10 cellular contexts compared by ENCODE assay signal in the genomic region with DNA sequence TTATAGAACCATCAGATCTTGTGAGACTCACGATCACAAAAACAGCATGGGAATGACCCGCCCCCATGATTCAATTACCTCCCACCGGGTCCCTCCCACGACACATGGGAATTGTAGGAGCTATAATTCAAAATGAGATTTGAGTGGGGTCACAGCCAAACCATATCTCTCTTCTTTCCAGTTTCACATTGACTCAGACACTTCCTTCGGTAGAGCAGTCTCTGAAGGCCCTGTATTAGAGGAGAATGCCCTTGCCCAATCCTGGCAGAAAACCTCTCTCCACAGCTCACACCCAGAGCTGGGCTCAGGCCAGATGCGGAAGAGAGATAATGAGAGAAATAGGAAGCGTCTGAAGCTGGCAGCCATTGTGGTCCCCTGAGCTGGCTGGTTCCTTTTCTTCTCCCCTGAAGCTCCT.
A peak's percentile ranks its signal among the peaks of the same experiment; 100 is the strongest.
DNase-seq lines count a peak whose midpoint lies in the region; ATAC-seq, FAIRE-seq and TF ChIP-seq lines count a peak whose summit lies in the region.
"Had no signal": no experiment of that assay in that cellular context is flagged by ENCODE, and none has a peak within 500 bp of the region (broad histone marks: within the 10 kb centered on the region; RNA-seq: fewer than 3 reads in every experiment).

No MANE protein-coding gene starts in this region.

- no peaks in the 10 kb centered on the region for H3K27me3 ChIP-seq in GM12878 (replicated peaks in 1 of 2; ENCODE audit: control insufficient read depth in 2 of 2, insufficient read depth in 2 of 2, low read length in 1 of 2)
- H3K27me3 ChIP-seq: tibial nerve had no signal

- TF ChIP-seq EP300 in GM12878 (IDR thresholded peaks at IDR 0.05; ENCODE audit: borderline replicate concordance in 1 of 2, control insufficient read depth in 1 of 2, low read depth in 2 of 2, low read length in 2 of 2): no peak

- FAIRE-seq in GM12878 (lab: Jason Lieb, UNC): peak; percentile 75

- H3K9ac ChIP-seq in GM12878 (ENCODE audit: control insufficient read depth, insufficient read depth, low read length): no peak overlapping the region

- H3K4me3 ChIP-seq in GM12878: no peak overlapping the region
- H3K4me3 ChIP-seq: tibial nerve had no signal

- CTCF ChIA-PET in GM12878 (lab: Yijun Ruan, JAX): interaction anchor here (0.8 to 6.2 kb wide), 11 partner anchors 11 to 860 kb away, joined by 3 to 39 read pairs (median 4); no protein-coding TSS in a partner anchor
- CTCF ChIA-PET in RWPE1 (lab: Yijun Ruan, JAX): interaction anchor here (1.2 kb wide), 2 partner anchors 181 to 291 kb away, joined by 4 to 5 read pairs; no protein-coding TSS in a partner anchor

- no peak overlapping the region; the same call in 1 of the 2 replicates for H2AFZ ChIP-seq in GM12878 (ENCODE audit: control insufficient read depth, low read depth, low read length)

- in situ Hi-C loops in GM12878 (cut with MboI): no loop called here

- H3K79me2 ChIP-seq in GM12878 (ENCODE audit: control insufficient read depth, insufficient read depth, low read length): no peaks in the 10 kb centered on the region

- intact Hi-C loops in GM12878 (cut with micrococcal nuclease; ENCODE audit: unreplicated experiment): no loop called here

- H3K4me2 ChIP-seq in GM12878 (ENCODE audit: control insufficient read depth, insufficient read depth): peak overlapping the region; percentile 7; the same call in 1 of the 2 replicates

- no peaks in the 10 kb centered on the region for H3K36me3 ChIP-seq in GM12878 (ENCODE audit: control insufficient read depth in 2 of 2, insufficient read depth in 2 of 2, low read length in 1 of 2)
- H3K36me3 ChIP-seq: tibial nerve had no signal

- POLR2A ChIA-PET in GM12878 (lab: Charles Lee): interaction anchor here (0.6 kb wide), 1 partner anchor 213 kb away, joined by 5 read pairs; no protein-coding TSS in a partner anchor
- POLR2A ChIA-PET in RWPE1 (lab: Yijun Ruan, JAX; ENCODE audit: low non-redundant PET): no interaction called here

- DNase-seq in Ammon's horn (ENCODE audit: low spot score): peak; percentile 73
- peak; percentile 15 for DNase-seq in GM19238 (ENCODE audit: insufficient read length, low spot score)
- peak; percentile 71 for DNase-seq in GM12878 (ENCODE audit: low read depth, low spot score)
- no peak for DNase-seq in RWPE1 (ENCODE audit: low spot score)
- no peak for DNase-seq in NCI-H446 treated with DMSO at 0.1 percent for 48 hours (lab: John Stamatoyannopoulos, UW)
- no peak for DNase-seq in NCI-H1417 (lab: John Stamatoyannopoulos, UW)
- no peak for DNase-seq in HCEC 1CT
- DNase-seq: naive B cell had no signal

- RAD21 ChIA-PET in GM12878 (lab: Charles Lee; ENCODE audit: unreplicated experiment): interaction anchor here (1.2 to 5.6 kb wide), 6 partner anchors 11 to 297 kb away, joined by 3 to 32 read pairs (median 4); no protein-coding TSS in a partner anchor

- H3K9me3 ChIP-seq in GM12878 (replicated peaks; ENCODE audit: control insufficient read depth, insufficient read depth, low read length): peaks cover 3% of the 10 kb centered on the region; the same call in 2 of the 3 replicates

- peak; percentile 46 for ATAC-seq in HG03135 (IDR thresholded peaks at IDR 0.05; ENCODE audit: unreplicated experiment)
- ATAC-seq in GM12878: peak; percentile 75

- WGBS in GM12878 (ENCODE audit: insufficient coverage, insufficient replicate concordance, low lambda C conversion rate, missing lambda C conversion rate): 6% methylated on average over 7 of the region's 7 CpGs

- TF ChIP-seq POLR2A in GM12878 (IDR thresholded peaks at IDR 0.05; ENCODE audit: low read depth, low read length): no peak

- BruUV-seq in GM12878 (replicated peaks; lab: Mats Ljungman, UMichigan): no TSS peak

- H3K4me1 ChIP-seq in GM12878 (ENCODE audit: control insufficient read depth, insufficient read depth, low read length): peaks cover 21% of the 10 kb centered on the region
- H3K4me1 ChIP-seq: tibial nerve had no signal

- no peak for TF ChIP-seq CTCF in GM12878 (IDR thresholded peaks at IDR 0.05 in 2 of 3, conservative IDR thresholded peaks at IDR 0.05 in 1 of 3; ENCODE audit: control insufficient read depth in 2 of 3, extremely low read depth in 1 of 3, insufficient read depth in 1 of 3, low read depth in 3 of 3, low read length in 3 of 3)
- no peak for TF ChIP-seq CTCF in RWPE1 (conservative IDR thresholded peaks at IDR 0.05; ENCODE audit: low read depth)

- SMC1A ChIA-PET in GM12878 (lab: Charles Lee; ENCODE audit: uncharacterized antibody, unreplicated experiment): interaction anchor here (0.7 to 1.6 kb wide), 10 partner anchors 12 to 1041 kb away, joined by 3 to 6 read pairs (median 4); no protein-coding TSS in a partner anchor

- H4K20me1 ChIP-seq in GM12878 (ENCODE audit: control insufficient read depth, insufficient read depth): no peaks in the 10 kb centered on the region

- no peak for TF ChIP-seq RAD21 in GM12878 (IDR thresholded peaks at IDR 0.05; ENCODE audit: insufficient read depth, low read depth, low read length)

- H3K27ac ChIP-seq in GM12878 (ENCODE audit: control insufficient read depth, insufficient read depth) (peak overlapping the region; percentile 54), RWPE1 (no peak overlapping the region)
- H3K27ac ChIP-seq: tibial nerve had no signal

TF ChIP-seq in GM12878, 131 proteins besides CTCF, POLR2A, EP300 and RAD21:
- TF ChIP-seq JUNB (IDR thresholded peaks at IDR 0.05): peak; percentile 72
- TF ChIP-seq, protein P1, sequence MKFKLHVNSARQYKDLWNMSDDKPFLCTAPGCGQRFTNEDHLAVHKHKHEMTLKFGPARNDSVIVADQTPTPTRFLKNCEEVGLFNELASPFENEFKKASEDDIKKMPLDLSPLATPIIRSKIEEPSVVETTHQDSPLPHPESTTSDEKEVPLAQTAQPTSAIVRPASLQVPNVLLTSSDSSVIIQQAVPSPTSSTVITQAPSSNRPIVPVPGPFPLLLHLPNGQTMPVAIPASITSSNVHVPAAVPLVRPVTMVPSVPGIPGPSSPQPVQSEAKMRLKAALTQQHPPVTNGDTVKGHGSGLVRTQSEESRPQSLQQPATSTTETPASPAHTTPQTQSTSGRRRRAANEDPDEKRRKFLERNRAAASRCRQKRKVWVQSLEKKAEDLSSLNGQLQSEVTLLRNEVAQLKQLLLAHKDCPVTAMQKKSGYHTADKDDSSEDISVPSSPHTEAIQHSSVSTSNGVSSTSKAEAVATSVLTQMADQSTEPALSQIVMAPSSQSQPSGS (IDR thresholded peaks at IDR 0.05; ENCODE audit: low read length): peak; percentile 64
- peak in 1 of 2 experiments; percentile 31; a peak in 1 of 4 replicates for TF ChIP-seq ETV6 (conservative IDR thresholded peaks at IDR 0.05 in 1 of 2, IDR thresholded peaks at IDR 0.05 in 1 of 2; ENCODE audit: borderline replicate concordance in 1 of 2, low read depth in 1 of 2)
- peak; percentile 57 for TF ChIP-seq IKZF1 (conservative IDR thresholded peaks at IDR 0.05)
- 0 out of 2 replicates have a peak, but pooled peaks have one; percentile 41 for TF ChIP-seq YY1 (IDR thresholded peaks at IDR 0.05; ENCODE audit: low read depth, low read length)
- TF ChIP-seq RUNX3 (IDR thresholded peaks at IDR 0.05; ENCODE audit: low read length): peak; percentile 76
- peak; percentile 64 for TF ChIP-seq MEF2B (IDR thresholded peaks at IDR 0.05; ENCODE audit: partially characterized antibody, poor library complexity, severe bottlenecking)
- 0 out of 2 replicates have a peak, but pooled peaks have one; percentile 26 for TF ChIP-seq DPF2 (IDR thresholded peaks at IDR 0.05)
- TF ChIP-seq EED (IDR thresholded peaks at IDR 0.05; ENCODE audit: low read depth): peak; percentile 60
- TF ChIP-seq EZH2 (IDR thresholded peaks at IDR 0.05; ENCODE audit: borderline replicate concordance, control insufficient read depth, low read depth, low read length): no peak
- TF ChIP-seq, protein P2, sequence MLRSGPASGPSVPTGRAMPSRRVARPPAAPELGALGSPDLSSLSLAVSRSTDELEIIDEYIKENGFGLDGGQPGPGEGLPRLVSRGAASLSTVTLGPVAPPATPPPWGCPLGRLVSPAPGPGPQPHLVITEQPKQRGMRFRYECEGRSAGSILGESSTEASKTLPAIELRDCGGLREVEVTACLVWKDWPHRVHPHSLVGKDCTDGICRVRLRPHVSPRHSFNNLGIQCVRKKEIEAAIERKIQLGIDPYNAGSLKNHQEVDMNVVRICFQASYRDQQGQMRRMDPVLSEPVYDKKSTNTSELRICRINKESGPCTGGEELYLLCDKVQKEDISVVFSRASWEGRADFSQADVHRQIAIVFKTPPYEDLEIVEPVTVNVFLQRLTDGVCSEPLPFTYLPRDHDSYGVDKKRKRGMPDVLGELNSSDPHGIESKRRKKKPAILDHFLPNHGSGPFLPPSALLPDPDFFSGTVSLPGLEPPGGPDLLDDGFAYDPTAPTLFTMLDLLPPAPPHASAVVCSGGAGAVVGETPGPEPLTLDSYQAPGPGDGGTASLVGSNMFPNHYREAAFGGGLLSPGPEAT (IDR thresholded peaks at IDR 0.05; ENCODE audit: low read depth): no peak
- peak; percentile 61 to 62 for TF ChIP-seq IKZF2 (IDR thresholded peaks at IDR 0.05)
- no peak for TF ChIP-seq BHLHE40 (IDR thresholded peaks at IDR 0.05; ENCODE audit: borderline replicate concordance in 1 of 2, low read depth in 2 of 2, low read length in 1 of 2)
- TF ChIP-seq RELA (IDR thresholded peaks at IDR 0.05; ENCODE audit: borderline replicate concordance, partially characterized antibody): no peak
- peak; percentile 43 for TF ChIP-seq NFIC (IDR thresholded peaks at IDR 0.05; ENCODE audit: low read depth, low read length)
- TF ChIP-seq SP1 (IDR thresholded peaks at IDR 0.05; ENCODE audit: low read depth, low read length): no peak
- peak; percentile 77 for TF ChIP-seq IRF4 (IDR thresholded peaks at IDR 0.05; ENCODE audit: low read depth, low read length)
- TF ChIP-seq ZNF217 (IDR thresholded peaks at IDR 0.05): no peak

Comparison
In these comparisons a context has a peak if more than half of its experiments do, and no peak if none do; other contexts are left out.
1. DNase-seq: peak in Ammon's horn (single experiment), GM19238 (single experiment) and GM12878 (single experiment); none in RWPE1 (single experiment), NCI-H446 treated with DMSO at 0.1 percent for 48 hours (single experiment), NCI-H1417 (0 of 3) and HCEC 1CT (single experiment).